8 cellular contexts compared by ENCODE assay signal in the genomic region with DNA sequence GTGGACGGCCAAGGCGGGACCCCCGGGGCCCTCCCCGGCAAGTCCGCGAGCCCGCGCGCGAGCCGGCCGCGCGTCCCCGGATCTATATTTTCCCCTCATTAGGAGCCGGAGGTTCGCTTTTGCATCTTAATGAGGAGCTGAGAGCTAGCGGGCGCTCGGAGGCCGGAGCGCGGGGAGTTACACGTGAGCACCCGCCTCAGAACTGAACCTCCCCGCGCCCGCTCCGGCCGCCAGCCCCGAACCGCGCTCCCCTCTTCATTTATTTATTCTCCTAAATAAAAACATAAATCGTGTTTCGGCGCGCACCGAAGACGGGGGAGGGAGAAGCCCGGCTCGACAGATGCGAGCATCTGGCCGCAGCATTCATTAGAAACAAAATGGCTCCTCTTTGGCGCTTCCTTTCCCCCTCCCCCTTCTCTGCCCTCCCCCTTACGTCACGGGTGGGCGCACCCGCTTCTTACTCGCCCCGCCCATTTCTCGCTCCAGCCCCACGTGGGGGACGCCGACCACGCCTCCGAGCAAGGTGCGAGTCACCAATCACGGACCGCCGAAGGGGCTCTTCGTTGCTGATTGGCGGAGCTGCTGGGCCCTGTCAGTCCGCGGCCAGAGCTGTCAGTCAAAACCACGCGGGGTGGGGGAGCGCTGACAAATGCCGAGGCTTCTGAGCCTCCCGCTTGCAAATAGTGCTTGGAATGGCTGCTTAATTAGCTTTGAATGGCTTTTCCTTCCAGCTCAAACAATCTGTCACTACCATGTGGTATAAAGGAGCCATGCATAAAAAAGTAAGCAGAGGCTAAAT. TPM values are rescaled to one million over a fixed set of nuclear protein-coding genes. Genes with fewer than 3 reads are reported as not detected.
A peak's percentile ranks its signal among the peaks of the same experiment; 100 is the strongest.
DNase-seq lines count a peak whose midpoint lies in the region; ATAC-seq and TF ChIP-seq lines count a peak whose summit lies in the region.

No MANE protein-coding gene starts in this region.

- intact Hi-C loops in activated T-helper 2 cell treated with anti-CD3 and anti-CD28 coated beads, Interferon-gamma antibody, Interleukin-2, Interleukin-4, amounts not matched to agents 10 μg/mL and 5 μg/mL and 100 μg/mL, durations not matched to agents 14 hours and 24 hours and 36 hours (cut with micrococcal nuclease), result loop anchor here (1.0 to 5.0 kb wide), 8 partner anchors 43 to 779 kb away; a partner anchor contains a TSS
- intact Hi-C loops in naive thymus-derived CD4-positive, alpha-beta T cell (cut with micrococcal nuclease), result loop anchor here (1.0 to 5.0 kb wide), 14 partner anchors 76 to 1822 kb away; a partner anchor contains a TSS

- H3K79me2 ChIP-seq in DND-41 (ENCODE audit: insufficient read depth, low read length), result peaks cover 30% of the 10 kb centered on the region
- peaks cover 20% of the 10 kb centered on the region for H3K79me2 ChIP-seq in GM23338 (replicated peaks; ENCODE audit: insufficient read depth)
- H3K79me2 ChIP-seq in fibroblast of lung (ENCODE audit: control insufficient read depth, insufficient read depth, low read length), result peaks cover 21% of the 10 kb centered on the region

- H4K20me1 ChIP-seq in DND-41 (ENCODE audit: insufficient read depth, low read length), result peaks cover 20% of the 10 kb centered on the region
- peaks cover 5% of the 10 kb centered on the region; the same call in 1 of the 2 replicates for H4K20me1 ChIP-seq in GM23338 (replicated peaks; ENCODE audit: insufficient read depth)
- no peaks in the 10 kb centered on the region for H4K20me1 ChIP-seq in fibroblast of lung (ENCODE audit: control insufficient read depth, extremely low read depth, insufficient read depth, low read length)

- H3K4me3 Mint-ChIP-seq in GM23338, result peak overlapping the region; percentile 96
- H3K4me3 Mint-ChIP-seq in activated T-helper 2 cell treated with anti-CD3 and anti-CD28 coated beads, Interferon-gamma antibody, Interleukin-2, Interleukin-4, amounts not matched to agents 10 μg/mL and 5 μg/mL and 100 μg/mL, durations not matched to agents 14 hours and 24 hours and 36 hours (ENCODE audit: low read depth), result peak overlapping the region; percentile 95
- H3K4me3 Mint-ChIP-seq in naive thymus-derived CD4-positive, alpha-beta T cell, result peak overlapping the region; percentile 91 to 99 (median 96)
- peak overlapping the region; percentile 99 for H3K4me3 Mint-ChIP-seq in stimulated activated memory B cell treated with anti-CD40 and anti-IgM and Interleukin-4, amounts not matched to agents 10 μg/mL and 1 μg/mL and 100 μg/mL, for 72 hours

- H3K27ac Mint-ChIP-seq in GM23338, result peak overlapping the region; percentile 99
- peak overlapping the region; percentile 100 for H3K27ac Mint-ChIP-seq in activated T-helper 2 cell treated with anti-CD3 and anti-CD28 coated beads, Interferon-gamma antibody, Interleukin-2, Interleukin-4, amounts not matched to agents 10 μg/mL and 5 μg/mL and 100 μg/mL, durations not matched to agents 14 hours and 24 hours and 36 hours
- peak overlapping the region; percentile 93 to 100 (median 99) for H3K27ac Mint-ChIP-seq in naive thymus-derived CD4-positive, alpha-beta T cell
- H3K27ac Mint-ChIP-seq in stimulated activated memory B cell treated with anti-CD40 and anti-IgM and Interleukin-4, amounts not matched to agents 10 μg/mL and 1 μg/mL and 100 μg/mL, for 72 hours, result peak overlapping the region; percentile 99

- peak overlapping the region; percentile 69 for H2AFZ ChIP-seq in DND-41 (ENCODE audit: low read depth, low read length)
- no peak overlapping the region; the same call in 1 of the 2 replicates for H2AFZ ChIP-seq in GM23338
- no peak overlapping the region for H2AFZ ChIP-seq in fibroblast of lung (ENCODE audit: low read length)

- H3K9ac ChIP-seq in DND-41 (ENCODE audit: low read depth, low read length), result peak overlapping the region; percentile 72
- peak overlapping the region; percentile 68 for H3K9ac ChIP-seq in fibroblast of lung (ENCODE audit: insufficient read depth, low read length)

- H3K4me3 ChIP-seq in DND-41 (ENCODE audit: low read depth in 1 of 2, low read length in 2 of 2) (peak overlapping the region; percentile 46 to 61), GM23338 (peak overlapping the region; percentile 63), LNCaP clone FGC (ENCODE audit: low read depth, low read length) (peak overlapping the region; percentile 95), fibroblast of lung (replicated peaks in 1 of 4; ENCODE audit: control extremely low read depth in 1 of 4, insufficient read depth in 1 of 4, low read depth in 3 of 4, low read length in 4 of 4) (peak overlapping the region; percentile 41 to 82 (median 45))
- H3K4me3 ChIP-seq in naive thymus-derived CD4-positive, alpha-beta T cell (ENCODE audit: low read length), result peak overlapping the region; percentile 69

- H3K4me1 ChIP-seq in DND-41 (ENCODE audit: insufficient read depth, low read length) (peaks cover 62% of the 10 kb centered on the region), GM23338 (ENCODE audit: insufficient read depth) (peaks cover 30% of the 10 kb centered on the region), fibroblast of lung (ENCODE audit: control insufficient read depth, extremely low read depth, insufficient read depth, low read length) (peaks cover 20% of the 10 kb centered on the region)
- H3K4me1 ChIP-seq in naive thymus-derived CD4-positive, alpha-beta T cell (ENCODE audit: control insufficient read depth in 2 of 2, insufficient read depth in 2 of 2, low read length in 2 of 2), result peaks cover 16 to 25% of the 10 kb centered on the region in 2 donors

- H3K36me3 ChIP-seq in DND-41 (ENCODE audit: insufficient read depth, low read length) (peaks cover 8% of the 10 kb centered on the region; the same call in 1 of the 2 replicates), GM23338 (ENCODE audit: insufficient read depth) (no peaks in the 10 kb centered on the region), fibroblast of lung (ENCODE audit: control insufficient read depth, insufficient read depth, low read length) (no peaks in the 10 kb centered on the region)
- peaks cover 0 to 5% (median 0%) of the 10 kb centered on the region in 3 experiments for H3K36me3 ChIP-seq in naive thymus-derived CD4-positive, alpha-beta T cell (ENCODE audit: control insufficient read depth in 2 of 3, insufficient read depth in 3 of 3, low read length in 3 of 3)

- POLR2A ChIA-PET in naive thymus-derived CD4-positive, alpha-beta T cell (lab: Charles Lee), result interaction anchor here (0.6 to 6.9 kb wide), 18 partner anchors 9 to 1281 kb away, joined by 3 to 61 read pairs (median 4); no protein-coding TSS in a partner anchor

- H3K27ac ChIP-seq in DND-41 (ENCODE audit: low read length), result peak overlapping the region; percentile 72
- peak overlapping the region; percentile 56; the same call in 1 of the 2 replicates for H3K27ac ChIP-seq in GM23338 (ENCODE audit: low read depth)
- H3K27ac ChIP-seq in fibroblast of lung (ENCODE audit: insufficient read depth, low read length), result peak overlapping the region; percentile 81
- H3K27ac ChIP-seq in naive thymus-derived CD4-positive, alpha-beta T cell (ENCODE audit: low read depth, low read length), result peak overlapping the region; percentile 87

- H3K36me3 Mint-ChIP-seq in GM23338 (ENCODE audit: low read depth), result peaks cover 7% of the 10 kb centered on the region
- peaks cover 17% of the 10 kb centered on the region for H3K36me3 Mint-ChIP-seq in activated T-helper 2 cell treated with anti-CD3 and anti-CD28 coated beads, Interferon-gamma antibody, Interleukin-2, Interleukin-4, amounts not matched to agents 10 μg/mL and 5 μg/mL and 100 μg/mL, durations not matched to agents 14 hours and 24 hours and 36 hours (ENCODE audit: low read depth)
- H3K36me3 Mint-ChIP-seq in naive thymus-derived CD4-positive, alpha-beta T cell, result peaks cover 0 to 9% (median 0%) of the 10 kb centered on the region in 5 donors
- H3K36me3 Mint-ChIP-seq in stimulated activated memory B cell treated with anti-CD40 and anti-IgM and Interleukin-4, amounts not matched to agents 10 μg/mL and 1 μg/mL and 100 μg/mL, for 72 hours, result peaks cover 6% of the 10 kb centered on the region

- peaks cover 7% of the 10 kb centered on the region; the same call in 1 of the 2 replicates for H3F3A ChIP-seq in GM23338 (replicated peaks; ENCODE audit: low read depth)

- TF ChIP-seq CTCF in DND-41 (IDR thresholded peaks at IDR 0.05; ENCODE audit: borderline replicate concordance, extremely low read depth, low read length, poor library complexity, severe bottlenecking) (no peak), GM23338 (conservative IDR thresholded peaks at IDR 0.05; ENCODE audit: low read depth in 2 of 2) (no peak), LNCaP clone FGC (IDR thresholded peaks at IDR 0.05; ENCODE audit: control insufficient read depth, extremely low read depth, insufficient read depth) (no peak), fibroblast of lung (conservative IDR thresholded peaks at IDR 0.05 in 1 of 2, IDR thresholded peaks at IDR 0.05 in 1 of 2; ENCODE audit: low read depth in 1 of 2, low read length in 2 of 2) (no peak)

- H3K27me3 ChIP-seq in DND-41 (ENCODE audit: insufficient read depth, low read length, poor library complexity), result peaks cover 74% of the 10 kb centered on the region
- peaks cover 49% of the 10 kb centered on the region for H3K27me3 ChIP-seq in GM23338 (ENCODE audit: insufficient read depth)
- H3K27me3 ChIP-seq in fibroblast of lung (ENCODE audit: control insufficient read depth, insufficient read depth, low read length), result no peaks in the 10 kb centered on the region
- H3K27me3 ChIP-seq in naive thymus-derived CD4-positive, alpha-beta T cell (ENCODE audit: control insufficient read depth in 2 of 2, insufficient read depth in 2 of 2, low read length in 2 of 2), result no peaks in the 10 kb centered on the region

- CTCF ChIA-PET in naive thymus-derived CD4-positive, alpha-beta T cell (lab: Charles Lee), result interaction anchor here (0.6 to 0.7 kb wide), 3 partner anchors 11 to 339 kb away, joined by 3 to 4 read pairs (median 3); no protein-coding TSS in a partner anchor

- H3K9me3 Mint-ChIP-seq in GM23338, result peaks cover 3% of the 10 kb centered on the region; the same call in 1 of the 3 replicates
- H3K9me3 Mint-ChIP-seq in activated T-helper 2 cell treated with anti-CD3 and anti-CD28 coated beads, Interferon-gamma antibody, Interleukin-2, Interleukin-4, amounts not matched to agents 10 μg/mL and 5 μg/mL and 100 μg/mL, durations not matched to agents 14 hours and 24 hours and 36 hours, result no peaks in the 10 kb centered on the region
- peaks cover 0 to 9% (median 0%) of the 10 kb centered on the region in 11 donors for H3K9me3 Mint-ChIP-seq in naive thymus-derived CD4-positive, alpha-beta T cell
- H3K9me3 Mint-ChIP-seq in stimulated activated memory B cell treated with anti-CD40 and anti-IgM and Interleukin-4, amounts not matched to agents 10 μg/mL and 1 μg/mL and 100 μg/mL, for 72 hours, result no peaks in the 10 kb centered on the region

- ATAC-seq in DND-41 (ENCODE audit: insufficient read depth, low read depth) (peak; percentile 66), GM23338 (peak; percentile 11)
- peak; percentile 76 for ATAC-seq in naive thymus-derived CD4-positive, alpha-beta T cell
- peak; percentile 82 for ATAC-seq in stimulated activated memory B cell treated with anti-CD40 and anti-IgM and Interleukin-4, amounts not matched to agents 10 μg/mL and 1 μg/mL and 100 μg/mL, for 72 hours

- H3K9me2 ChIP-seq in GM23338 (ENCODE audit: insufficient read depth), result no peaks in the 10 kb centered on the region

- H3K27me3 Mint-ChIP-seq in GM23338 (ENCODE audit: insufficient read depth, low read depth, poor library complexity), result peaks cover 40% of the 10 kb centered on the region
- peaks cover 34% of the 10 kb centered on the region for H3K27me3 Mint-ChIP-seq in activated T-helper 2 cell treated with anti-CD3 and anti-CD28 coated beads, Interferon-gamma antibody, Interleukin-2, Interleukin-4, amounts not matched to agents 10 μg/mL and 5 μg/mL and 100 μg/mL, durations not matched to agents 14 hours and 24 hours and 36 hours (ENCODE audit: low read depth)
- H3K27me3 Mint-ChIP-seq in naive thymus-derived CD4-positive, alpha-beta T cell, result peaks cover 0 to 44% (median 4%) of the 10 kb centered on the region in 5 donors
- H3K27me3 Mint-ChIP-seq in stimulated activated memory B cell treated with anti-CD40 and anti-IgM and Interleukin-4, amounts not matched to agents 10 μg/mL and 1 μg/mL and 100 μg/mL, for 72 hours, result peaks cover 8% of the 10 kb centered on the region

- H3K4me2 ChIP-seq in DND-41 (ENCODE audit: insufficient read depth, low read length), result peak overlapping the region; percentile 84
- peak overlapping the region; percentile 81 for H3K4me2 ChIP-seq in GM23338
- H3K4me2 ChIP-seq in fibroblast of lung (ENCODE audit: extremely low read depth, insufficient read depth, low read length), result peak overlapping the region; percentile 79

- H3K9me3 ChIP-seq in DND-41 (ENCODE audit: insufficient read depth, low read length, severe bottlenecking) (no peaks in the 10 kb centered on the region), fibroblast of lung (ENCODE audit: control insufficient read depth, insufficient read depth, low read depth, low read length) (no peaks in the 10 kb centered on the region)
- no peaks in the 10 kb centered on the region for H3K9me3 ChIP-seq in naive thymus-derived CD4-positive, alpha-beta T cell (ENCODE audit: control insufficient read depth in 2 of 3, low read length in 3 of 3)

- peaks cover 31% of the 10 kb centered on the region for H3K4me1 Mint-ChIP-seq in GM23338
- peaks cover 31% of the 10 kb centered on the region for H3K4me1 Mint-ChIP-seq in activated T-helper 2 cell treated with anti-CD3 and anti-CD28 coated beads, Interferon-gamma antibody, Interleukin-2, Interleukin-4, amounts not matched to agents 10 μg/mL and 5 μg/mL and 100 μg/mL, durations not matched to agents 14 hours and 24 hours and 36 hours (ENCODE audit: low read depth)
- H3K4me1 Mint-ChIP-seq in naive thymus-derived CD4-positive, alpha-beta T cell, result peaks cover 17 to 55% (median 25%) of the 10 kb centered on the region in 7 donors
- peaks cover 58% of the 10 kb centered on the region for H3K4me1 Mint-ChIP-seq in stimulated activated memory B cell treated with anti-CD40 and anti-IgM and Interleukin-4, amounts not matched to agents 10 μg/mL and 1 μg/mL and 100 μg/mL, for 72 hours

- peak; percentile 98 for DNase-seq in DND-41
- peak; percentile 98 for DNase-seq in GM23338 (ENCODE audit: low spot score)
- peak; percentile 99 for DNase-seq in LNCaP clone FGC (ENCODE audit: low read depth)
- peak; percentile 100 for DNase-seq in RPMI8226
- peak; percentile 100 for DNase-seq in activated T-helper 2 cell treated with anti-CD3 and anti-CD28 coated beads, Interferon-gamma antibody, Interleukin-2, Interleukin-4, amounts not matched to agents 10 μg/mL and 5 μg/mL and 100 μg/mL, durations not matched to agents 14 hours and 24 hours and 36 hours (ENCODE audit: low spot score)
- DNase-seq in fibroblast of lung (ENCODE audit: low read depth in 2 of 2), result peak; percentile 97 to 100
- peak; percentile 99 to 100 (median 100) for DNase-seq in naive thymus-derived CD4-positive, alpha-beta T cell

RNA-seq across cellular contexts. Expression of a gene that starts 1.6 kb away (rescaled TPM):
- 55.7 and 79.5 TPM in 2 replicates for total RNA-seq in GM23338 (2014; rRNA removed; shearing (Covaris generic))
- polyA plus RNA-seq in GM23338 (2016; fragmentation: Nextera tagmentation; extraction: Ambion mirVana), result 9.2 and 10.4 TPM in 2 replicates
- total RNA-seq in activated T-helper 2 cell treated with anti-CD3 and anti-CD28 coated beads, Interferon-gamma antibody, Interleukin-2, Interleukin-4, amounts not matched to agents 10 μg/mL and 5 μg/mL and 100 μg/mL, durations not matched to agents 14 hours and 24 hours and 36 hours, result 94.6 and 102 TPM in 2 replicates
- total RNA-seq in fibroblast of lung, result 16.5 and 19.3 TPM in 2 replicates
- polyA plus RNA-seq in fibroblast of lung, result 14.6 and 19.9 TPM in 2 replicates
- polyA plus RNA-seq in fibroblast of lung (2012), result 18.7 and 19.1 TPM in 2 replicates
- 16.4 and 22.0 TPM in 2 replicates for polyA minus RNA-seq in fibroblast of lung (ENCODE audit: low replicate concordance)
- total RNA-seq in naive thymus-derived CD4-positive, alpha-beta T cell, result 100 to 1,000 TPM in 4 of 5 experiments, 10 to 100 TPM in 1; 84.5 to 183 (median 120) TPM
- polyA plus RNA-seq in naive thymus-derived CD4-positive, alpha-beta T cell, result 10 to 100 TPM; 15.2 to 41.4 TPM

Comparison
In these comparisons a context has a peak if more than half of its experiments do, and no peak if none do; other contexts are left out.
1. Peak in every context shown above with its lines: DNase-seq, ATAC-seq, H3K4me3 ChIP-seq and H3K27ac ChIP-seq.
2. ATAC-seq: peak in every context shown above with its lines; median percentile 82 in stimulated activated memory B cell treated with anti-CD40 and anti-IgM and Interleukin-4, amounts not matched to agents 10 μg/mL and 1 μg/mL and 100 μg/mL, for 72 hours; 76 in naive thymus-derived CD4-positive, alpha-beta T cell; 66 in DND-41; 11 in GM23338.
3. H3K4me3 ChIP-seq: peak in every context shown above with its lines; median percentile 95 in LNCaP clone FGC; 69 in naive thymus-derived CD4-positive, alpha-beta T cell; 63 in GM23338; 54 in DND-41; 45 in fibroblast of lung.